In genomic region chr10:32971536-32972091, GRCh38 we compare ENCODE assay signal across 10 cellular contexts. TPM values are rescaled to one million over a fixed set of nuclear protein-coding genes. Genes with fewer than 3 reads are reported as not detected.
DNase-seq lines count a peak whose midpoint lies in the region; ATAC-seq and TF ChIP-seq lines count a peak whose summit lies in the region.
"Had no signal": no experiment of that assay in that cellular context is flagged by ENCODE, and none has a peak within 500 bp of the region (broad histone marks: within the 10 kb centered on the region; RNA-seq: fewer than 3 reads in every experiment).

No MANE protein-coding gene starts in this region.

- H3K27ac ChIP-seq in RWPE2 (ENCODE audit: poor library complexity, severe bottlenecking) (no peak overlapping the region), lower lobe of right lung (peak overlapping the region; percentile 20)
- no peak overlapping the region for H3K27ac ChIP-seq in effector memory CD4-positive, alpha-beta T cell (ENCODE audit: insufficient read depth, low read length, poor library complexity, severe bottlenecking)
- H3K27ac ChIP-seq: SK-N-MC had no signal

- intact Hi-C loops in lower lobe of right lung (cut with DNase I), result no loop called here

- H3K4me3 ChIP-seq in RWPE2 (ENCODE audit: severe bottlenecking) (no peak overlapping the region), lower lobe of right lung (no peak overlapping the region)
- H3K4me3 ChIP-seq in effector memory CD4-positive, alpha-beta T cell (ENCODE audit: insufficient read depth, low read depth, low read length, poor library complexity, severe bottlenecking), result no peak overlapping the region
- H3K4me3 ChIP-seq: SK-N-MC had no signal

- H3K27me3 ChIP-seq in RWPE2 (ENCODE audit: insufficient read depth, poor library complexity, severe bottlenecking), result no peaks in the 10 kb centered on the region
- H3K27me3 ChIP-seq in lower lobe of right lung (ENCODE audit: low read depth), result no peaks in the 10 kb centered on the region
- H3K27me3 ChIP-seq in effector memory CD4-positive, alpha-beta T cell (replicated peaks; ENCODE audit: control insufficient read depth, insufficient read depth, low read length, poor library complexity, severe bottlenecking), result no peaks in the 10 kb centered on the region

- TF ChIP-seq CTCF in RWPE2 (IDR thresholded peaks at IDR 0.05; ENCODE audit: poor library complexity, severe bottlenecking) (no peak), lower lobe of right lung (IDR thresholded peaks at IDR 0.05) (no peak)

- H3K9me3 ChIP-seq in RWPE2 (ENCODE audit: severe bottlenecking) (no peaks in the 10 kb centered on the region), lower lobe of right lung (no peaks in the 10 kb centered on the region)
- no peaks in the 10 kb centered on the region for H3K9me3 ChIP-seq in effector memory CD4-positive, alpha-beta T cell (ENCODE audit: control insufficient read depth, low read length)

- DNase-seq in DMS79 (lab: John Stamatoyannopoulos, UW) (peak; percentile 19), HuH-7 (ENCODE audit: low spot score) (peak; percentile 76), RWPE2 (ENCODE audit: low spot score) (no peak), lower lobe of right lung (no peak), NCI-H510A (lab: John Stamatoyannopoulos, UW) (no peak), retina (no peak)
- DNase-seq in activated CD4-positive, alpha-beta T cell treated with anti-CD3 and anti-CD28 coated beads for 1 hour, result no peak
- DNase-seq in effector memory CD4-positive, alpha-beta T cell, result no peak
- DNase-seq: stimulated activated CD4-positive, alpha-beta T cell treated with anti-CD3 and anti-CD28 coated beads, Interleukin-2, amount 100 ng/mL, for 24 hours had no signal

- H3K36me3 ChIP-seq in RWPE2 (ENCODE audit: low read depth) (no peaks in the 10 kb centered on the region), lower lobe of right lung (no peaks in the 10 kb centered on the region)
- H3K36me3 ChIP-seq in effector memory CD4-positive, alpha-beta T cell (ENCODE audit: control insufficient read depth, insufficient read depth, low read length), result no peaks in the 10 kb centered on the region

- peaks cover 22% of the 10 kb centered on the region for H3K4me1 ChIP-seq in RWPE2 (ENCODE audit: insufficient read depth, poor library complexity, severe bottlenecking)
- peaks cover 7% of the 10 kb centered on the region for H3K4me1 ChIP-seq in lower lobe of right lung
- peaks cover 5% of the 10 kb centered on the region for H3K4me1 ChIP-seq in effector memory CD4-positive, alpha-beta T cell (ENCODE audit: control insufficient read depth, insufficient read depth, low read length, poor library complexity, severe bottlenecking)

- 0 out of 3 replicates have a peak, but pooled peaks have one; percentile 31 for ATAC-seq in RWPE2 (ENCODE audit: low read depth)
- ATAC-seq in lower lobe of right lung, result peak; percentile 72 to 91

RNA-seq across cellular contexts. Expression of gene ITGB1, which starts 13.6 kb away (rescaled TPM):
- 409 TPM for total RNA-seq in lower lobe of right lung

Comparison
In these comparisons a context has a peak if more than half of its experiments do, and no peak if none do; other contexts are left out.
1. DNase-seq: peak in DMS79 (single experiment) and HuH-7 (single experiment); none in RWPE2 (single experiment), lower lobe of right lung (single experiment), activated CD4-positive, alpha-beta T cell treated with anti-CD3 and anti-CD28 coated beads for 1 hour (single experiment), NCI-H510A (single experiment), effector memory CD4-positive, alpha-beta T cell (0 of 3) and retina (single experiment).